In genomic region chr6:63968650-63969049, GRCh38 we compare ENCODE assay signal across 21 cellular contexts.
DNase-seq lines count a peak whose midpoint lies in the region; ATAC-seq, FAIRE-seq and TF ChIP-seq lines count a peak whose summit lies in the region.
"Had no signal": no experiment of that assay in that cellular context is flagged by ENCODE, and none has a peak within 500 bp of the region (broad histone marks: within the 10 kb centered on the region; RNA-seq: fewer than 3 reads in every experiment).

No MANE protein-coding gene starts in this region.

- intact Hi-C loops in HepG2 (cut with micrococcal nuclease; ENCODE audit: unreplicated experiment), result no loop called here
- intact Hi-C loops in right lobe of liver (cut with DNase I), result no loop called here
- intact Hi-C loops in thyroid gland (cut with DNase I), result no loop called here

- no peaks in the 10 kb centered on the region for H4K20me1 ChIP-seq in HepG2 (ENCODE audit: insufficient read depth, low read length)
- H4K20me1 ChIP-seq: BLaER1 had no signal

- ATAC-seq in HepG2 (no peak), right lobe of liver (no peak)
- no peak for ATAC-seq in stimulated activated naive CD8-positive, alpha-beta T cell treated with anti-CD3 and anti-CD28 coated beads, Interleukin-15, Interleukin-2, amounts not matched to agents 100 U/mL and 50 U/mL, for 24 hours
- ATAC-seq: CD8-positive, alpha-beta T cell; HCT116 had no signal

- no peak overlapping the region for H3K18ac ChIP-seq in mesendoderm (ENCODE audit: low read length)

- no peak overlapping the region for H4K5ac ChIP-seq in mesendoderm (ENCODE audit: low read length)

- DNase-seq in HepG2 (ENCODE audit: low spot score), result no peak
- DNase-seq in right lobe of liver, result no peak
- DNase-seq in mesendoderm, result peak; percentile 18
- DNase-seq in thyroid gland, result peak in 1 of 2 donors; percentile 9
- DNase-seq in nephron progenitor cell, result no peak
- no peak for DNase-seq in stimulated activated naive CD8-positive, alpha-beta T cell treated with anti-CD3 and anti-CD28 coated beads, Interleukin-15, Interleukin-2, amounts not matched to agents 100 U/mL and 50 U/mL, for 24 hours
- DNase-seq: Caco-2; CD4-positive, CD25-positive, alpha-beta regulatory T cell; CD8-positive, alpha-beta T cell; DMS153; DND-41; H7 had no signal

- H3K36me3 ChIP-seq in HepG2 (replicated peaks in 1 of 2; ENCODE audit: control insufficient read depth in 1 of 2, insufficient read depth in 2 of 2, low read length in 2 of 2) (no peaks in the 10 kb centered on the region), right lobe of liver (no peaks in the 10 kb centered on the region), mesendoderm (ENCODE audit: control insufficient read depth, insufficient read depth, low read length) (no peaks in the 10 kb centered on the region), thyroid gland (no peaks in the 10 kb centered on the region)
- H3K36me3 ChIP-seq: BLaER1 had no signal

- no peaks in the 10 kb centered on the region for H3K9me3 Mint-ChIP-seq in nephron progenitor cell
- H3K9me3 Mint-ChIP-seq: CD4-positive, CD25-positive, alpha-beta regulatory T cell; CD8-positive, alpha-beta T cell had no signal

- H3K23ac ChIP-seq in mesendoderm (ENCODE audit: low read length), result no peak overlapping the region

- H3K36me3 Mint-ChIP-seq in nephron progenitor cell (ENCODE audit: low read depth), result no peaks in the 10 kb centered on the region
- H3K36me3 Mint-ChIP-seq: CD4-positive, CD25-positive, alpha-beta regulatory T cell; CD8-positive, alpha-beta T cell had no signal

- TF ChIP-seq POLR2A in HepG2 (IDR thresholded peaks at IDR 0.05; ENCODE audit: insufficient read depth in 1 of 2, low read depth in 2 of 2, low read length in 2 of 2), result no peak
- TF ChIP-seq POLR2A in right lobe of liver (IDR thresholded peaks at IDR 0.05), result no peak
- TF ChIP-seq POLR2A in thyroid gland (IDR thresholded peaks at IDR 0.05), result no peak

- no peak overlapping the region for H3K4me3 Mint-ChIP-seq in nephron progenitor cell
- H3K4me3 Mint-ChIP-seq: B cell; CD4-positive, CD25-positive, alpha-beta regulatory T cell; CD8-positive, alpha-beta T cell had no signal

- no peak overlapping the region for H2BK120ac ChIP-seq in mesendoderm (ENCODE audit: low read depth, low read length)

- H2BK5ac ChIP-seq in mesendoderm (ENCODE audit: low read length), result no peak overlapping the region

- H3K27me3 ChIP-seq in HepG2 (ENCODE audit: control insufficient read depth in 1 of 2, insufficient read depth in 2 of 2, low read length in 2 of 2) (no peaks in the 10 kb centered on the region), right lobe of liver (no peaks in the 10 kb centered on the region), mesendoderm (ENCODE audit: insufficient read depth, low read length, poor library complexity) (no peaks in the 10 kb centered on the region), thyroid gland (no peaks in the 10 kb centered on the region)
- H3K27me3 ChIP-seq: BLaER1 had no signal

- CTCF ChIA-PET in HepG2 (lab: Yijun Ruan, JAX; ENCODE audit: low intra/inter-chr PET ratio, low total read pairs), result no interaction called here

- H2AFZ ChIP-seq in HepG2 (ENCODE audit: low read length), result no peak overlapping the region

- H3K4me3 ChIP-seq in HepG2 (replicated peaks in 1 of 3; ENCODE audit: insufficient read depth in 1 of 3, low read depth in 2 of 3, low read length in 3 of 3), result no peak overlapping the region
- no peak overlapping the region for H3K4me3 ChIP-seq in right lobe of liver
- no peak overlapping the region for H3K4me3 ChIP-seq in mesendoderm (ENCODE audit: low read length)
- no peak overlapping the region for H3K4me3 ChIP-seq in thyroid gland (replicated peaks in 1 of 3)
- H3K4me3 ChIP-seq: BLaER1 had no signal

- POLR2A ChIA-PET in HepG2 (lab: Yijun Ruan, JAX), result no interaction called here

- H3K4me1 ChIP-seq in HepG2 (ENCODE audit: insufficient read depth, low read length) (no peaks in the 10 kb centered on the region), right lobe of liver (no peaks in the 10 kb centered on the region), mesendoderm (ENCODE audit: control insufficient read depth, low read depth, low read length) (no peaks in the 10 kb centered on the region), thyroid gland (peaks cover 15 to 18% of the 10 kb centered on the region in 2 donors)
- H3K4me1 ChIP-seq: BLaER1, Caco-2 had no signal

- WGBS in HepG2 (ENCODE audit: low lambda C conversion rate), result 4% methylated on average over 2 of the region's 2 CpGs
- WGBS in right lobe of liver (ENCODE audit: insufficient coverage, low coverage, low lambda C conversion rate, missing lambda C conversion rate), result 55% methylated on average over 2 of the region's 2 CpGs
- no CpG with 5 or more reads among the region's 2 CpGs for WGBS in mesendoderm (ENCODE audit: extremely low coverage, insufficient coverage, low lambda C conversion rate)
- 55 to 65% methylated on average over 2 of the region's 2 CpGs for WGBS in thyroid gland, 2 donors

- no peak overlapping the region for H2AK5ac ChIP-seq in mesendoderm (ENCODE audit: low read length)

- in situ Hi-C loops in HepG2 (cut with HindIII; ENCODE audit: extremely low pct_ligation_motif_present, low pct_unique_long_range_greater_than_20kb), result no loop called here

- no TSS peak for BruUV-seq in HepG2 (replicated peaks; lab: Mats Ljungman, UMichigan)

- no peak for TF ChIP-seq CTCF in HepG2 (CRISPR knock-in tag; IDR thresholded peaks at IDR 0.05)
- TF ChIP-seq CTCF in right lobe of liver (IDR thresholded peaks at IDR 0.05), result no peak
- TF ChIP-seq CTCF in thyroid gland (IDR thresholded peaks at IDR 0.05), result no peak
- TF ChIP-seq CTCF in nephron progenitor cell (IDR thresholded peaks at IDR 0.05), result no peak

- H3K27me3 Mint-ChIP-seq in nephron progenitor cell (ENCODE audit: low read depth, poor library complexity), result peaks cover 4% of the 10 kb centered on the region
- H3K27me3 Mint-ChIP-seq: B cell; CD4-positive, CD25-positive, alpha-beta regulatory T cell had no signal

- H3K9ac ChIP-seq in HepG2 (ENCODE audit: insufficient read depth, low read depth, low read length) (no peak overlapping the region), mesendoderm (ENCODE audit: low read length) (no peak overlapping the region)
- H3K9ac ChIP-seq: BLaER1 had no signal

- H3K56ac ChIP-seq in mesendoderm (ENCODE audit: low read length), result no peak overlapping the region

- H3K79me1 ChIP-seq in mesendoderm (ENCODE audit: low read length), result no peaks in the 10 kb centered on the region

- H3K4me2 ChIP-seq in HepG2 (ENCODE audit: low read depth, low read length) (no peak overlapping the region), mesendoderm (ENCODE audit: low read length) (no peak overlapping the region)
- H3K4me2 ChIP-seq: BLaER1 had no signal

- H3K9me3 ChIP-seq in HepG2 (ENCODE audit: low read length) (no peaks in the 10 kb centered on the region), right lobe of liver (no peaks in the 10 kb centered on the region), thyroid gland (no peaks in the 10 kb centered on the region)
- H3K9me3 ChIP-seq: BLaER1, Caco-2 had no signal

- no peak overlapping the region for H2BK15ac ChIP-seq in mesendoderm (replicated peaks; ENCODE audit: low read depth)

- FAIRE-seq in HepG2 (lab: Jason Lieb, UNC), result no peak
- FAIRE-seq: A204.1, G401.6, GM12892, H1 had no signal

- no peak overlapping the region for H3K27ac Mint-ChIP-seq in nephron progenitor cell
- H3K27ac Mint-ChIP-seq: B cell; CD4-positive, CD25-positive, alpha-beta regulatory T cell; CD8-positive, alpha-beta T cell had no signal

- no peaks in the 10 kb centered on the region for H3K4me1 Mint-ChIP-seq in nephron progenitor cell
- H3K4me1 Mint-ChIP-seq: B cell; CD4-positive, CD25-positive, alpha-beta regulatory T cell had no signal

- no peak for TF ChIP-seq RAD21 in HepG2 (CRISPR knock-in tag; IDR thresholded peaks at IDR 0.05)

- no peaks in the 10 kb centered on the region for H3K79me2 ChIP-seq in HepG2 (ENCODE audit: insufficient read depth, low read length)
- H3K79me2 ChIP-seq in mesendoderm (ENCODE audit: control insufficient read depth, insufficient read depth, low read length), result no peaks in the 10 kb centered on the region

- H4K8ac ChIP-seq in mesendoderm (ENCODE audit: low read depth, low read length), result no peak overlapping the region

- H3K4ac ChIP-seq in mesendoderm (ENCODE audit: low read depth, low read length), result no peak overlapping the region

- H3K27ac ChIP-seq in HepG2 (ENCODE audit: extremely low read length, insufficient read depth, low read length), result no peak overlapping the region
- H3K27ac ChIP-seq in right lobe of liver, result no peak overlapping the region
- no peak overlapping the region for H3K27ac ChIP-seq in mesendoderm (ENCODE audit: low read depth, low read length)
- peak overlapping the region in 2 of 3 donors; percentile 29 to 66 for H3K27ac ChIP-seq in thyroid gland
- H3K27ac ChIP-seq: 22Rv1, BLaER1, C4-2B had no signal

- TF ChIP-seq EP300 in HepG2 (IDR thresholded peaks at IDR 0.05; ENCODE audit: low read depth in 2 of 2, low read length in 2 of 2), result no peak
- TF ChIP-seq EP300 in HepG2 (CRISPR knock-in tag; IDR thresholded peaks at IDR 0.05; ENCODE audit: borderline replicate concordance), result no peak

TF ChIP-seq in HepG2, 621 proteins besides CTCF, POLR2A, EP300 and RAD21:
- TF ChIP-seq PTBP1 (IDR thresholded peaks at IDR 0.05; ENCODE audit: low read depth, low read length, poor library complexity, severe bottlenecking) (no peak), SCMH1 (CRISPR knock-in tag; IDR thresholded peaks at IDR 0.05; ENCODE audit: borderline replicate concordance) (no peak), MAFF (IDR thresholded peaks at IDR 0.05; ENCODE audit: low read depth, low read length) (peak; percentile 66), MAFK (conservative IDR thresholded peaks at IDR 0.05 in 1 of 2, IDR thresholded peaks at IDR 0.05 in 1 of 2; ENCODE audit: low read length in 2 of 2) (peak; percentile 64 to 77)

Comparison
In these comparisons a context has a peak if more than half of its experiments do, and no peak if none do; other contexts are left out.
1. H3K27ac ChIP-seq: peak in thyroid gland (2 of 3); none in HepG2 (single experiment), right lobe of liver (0 of 3) and mesendoderm (single experiment).